In the genomic region with DNA sequence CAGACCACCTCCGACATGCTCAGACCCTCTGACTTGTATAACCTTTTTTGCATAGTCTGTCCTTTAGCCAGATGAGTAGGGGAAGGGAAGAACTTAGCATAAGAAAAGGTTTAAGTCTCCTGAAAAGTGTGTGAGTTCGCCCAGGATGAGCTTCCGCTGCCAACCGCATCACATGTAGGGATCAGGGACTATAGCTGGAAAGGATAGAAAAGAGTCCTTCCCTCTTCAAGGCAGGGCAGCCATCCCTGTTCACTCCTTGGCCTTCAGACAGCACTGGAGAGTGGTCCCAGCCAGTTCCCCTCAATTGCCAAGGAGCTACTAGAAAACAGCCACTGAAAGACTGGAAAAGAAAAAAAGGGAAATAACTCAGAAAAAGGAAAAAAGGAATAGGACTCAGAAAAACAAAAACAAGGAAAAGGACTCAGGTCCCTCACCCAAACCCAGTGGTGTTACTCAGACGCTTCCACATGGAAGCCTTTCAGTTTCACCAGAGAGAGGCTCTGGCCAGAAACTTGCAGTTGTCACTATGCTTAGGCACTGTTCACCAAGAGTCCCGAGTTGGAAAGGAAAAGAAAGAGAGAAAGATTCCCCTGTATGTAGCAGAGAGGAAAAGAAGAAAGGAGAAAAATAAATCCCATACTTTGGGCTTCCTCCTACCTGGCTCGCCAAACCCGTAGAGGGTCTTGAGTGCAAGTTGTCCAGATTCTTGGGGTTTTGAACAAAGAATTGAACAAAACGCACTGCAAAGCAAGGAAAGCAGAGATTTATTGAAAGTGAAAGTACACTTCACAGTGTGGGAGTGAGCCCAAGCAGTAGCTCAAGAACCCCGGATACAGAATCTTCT, we compare ENCODE assay signal across 9 cellular contexts. TPM values are rescaled to one million over a fixed set of nuclear protein-coding genes. Genes with fewer than 3 reads are reported as not detected.
DNase-seq lines count a peak whose midpoint lies in the region; ATAC-seq, FAIRE-seq and TF ChIP-seq lines count a peak whose summit lies in the region.
"Had no signal": no experiment of that assay in that cellular context is flagged by ENCODE, and none has a peak within 500 bp of the region (broad histone marks: within the 10 kb centered on the region; RNA-seq: fewer than 3 reads in every experiment).

No MANE protein-coding gene starts in this region.

- POLR2A ChIA-PET in K562 (lab: Yijun Ruan, JAX), result no interaction called here

- no peak overlapping the region for H3K9ac ChIP-seq in K562 (ENCODE audit: insufficient read depth in 1 of 2, low read depth in 2 of 2, low read length in 2 of 2)

- peak overlapping the region; percentile 79 to 93 for H3K4me3 Mint-ChIP-seq in CD14-positive monocyte

- TF ChIP-seq CTCF in CD14-positive monocyte (IDR thresholded peaks at IDR 0.05), result no peak
- no peak for TF ChIP-seq CTCF in K562 (IDR thresholded peaks at IDR 0.05 in 2 of 3, conservative IDR thresholded peaks at IDR 0.05 in 1 of 3; ENCODE audit: insufficient read depth in 2 of 3, low read depth in 1 of 3, low read length in 3 of 3)
- TF ChIP-seq CTCF in osteoblast (IDR thresholded peaks at IDR 0.05; ENCODE audit: extremely low read depth, low read depth, low read length), result no peak

- peaks cover 0 to 9% of the 10 kb centered on the region in 2 donors for H3K36me3 Mint-ChIP-seq in CD14-positive monocyte

- no TSS peak for BruUV-seq in K562 (replicated peaks; lab: Mats Ljungman, UMichigan)

- H3K36me3 ChIP-seq in K562 (ENCODE audit: control insufficient read depth, insufficient read depth, low read length) (no peaks in the 10 kb centered on the region), osteoblast (ENCODE audit: insufficient read depth, low read length) (no peaks in the 10 kb centered on the region)

- ATAC-seq in HG03175 (IDR thresholded peaks at IDR 0.05; ENCODE audit: unreplicated experiment) (peak; percentile 12), K562 (no peak)

- DNase-seq in CD14-positive monocyte (ENCODE audit: low spot score) (no peak), K562 (ENCODE audit: extremely low read depth in 1 of 4, low spot score in 3 of 4) (no peak), osteoblast (ENCODE audit: insufficient read length, low spot score, missing footprints) (no peak), T-helper 9 cell (no peak), erythroblast (lab: John Stamatoyannopoulos, UW) (no peak), NCI-H345 treated with DMSO at 0.1 percent for 48 hours (lab: John Stamatoyannopoulos, UW; ENCODE audit: unreplicated experiment) (no peak), kidney glomerular epithelial cell (lab: John Stamatoyannopoulos, UW) (no peak)
- DNase-seq: NCI-H1092 had no signal

- CTCF ChIA-PET in K562 (lab: Yijun Ruan, JAX; ENCODE audit: low intra/inter-chr PET ratio), result no interaction called here

- H3K27me3 Mint-ChIP-seq in CD14-positive monocyte (ENCODE audit: low read depth in 3 of 3), result no peaks in the 10 kb centered on the region

- intact Hi-C loops in CD14-positive monocyte (cut with micrococcal nuclease), result no loop called here
- intact Hi-C loops in K562 (cut with micrococcal nuclease), result no loop called here

- peaks cover 51% of the 10 kb centered on the region for H3K4me1 Mint-ChIP-seq in CD14-positive monocyte

- H3K27ac Mint-ChIP-seq in CD14-positive monocyte, result peak overlapping the region; percentile 94 to 98 (median 96)

- H3K9me1 ChIP-seq in K562 (ENCODE audit: control insufficient read depth, insufficient read depth, low read length), result no peaks in the 10 kb centered on the region

- TF ChIP-seq RAD21 in K562 (CRISPR knock-in tag; conservative IDR thresholded peaks at IDR 0.05 in 1 of 2, IDR thresholded peaks at IDR 0.05 in 1 of 2), result no peak

- peak overlapping the region; percentile 79 for H2AFZ ChIP-seq in K562 (ENCODE audit: low read depth, low read length)
- peak overlapping the region; percentile 79 for H2AFZ ChIP-seq in osteoblast (ENCODE audit: low read length)

- 0 out of 3 replicates have a peak, but pooled peaks cover 3% of the 10 kb centered on the region for H3K79me2 ChIP-seq in K562 (ENCODE audit: control insufficient read depth, insufficient read depth, low read length)
- no peaks in the 10 kb centered on the region for H3K79me2 ChIP-seq in osteoblast (ENCODE audit: insufficient read depth, low read length)

- peaks cover 0 to 5% (median 2%) of the 10 kb centered on the region in 7 donors for H3K9me3 Mint-ChIP-seq in CD14-positive monocyte

- H3K9me3 ChIP-seq in K562 (replicated peaks; ENCODE audit: control insufficient read depth, insufficient read depth, low read depth, low read length) (no peaks in the 10 kb centered on the region), osteoblast (ENCODE audit: low read depth, low read length) (no peaks in the 10 kb centered on the region)

- TF ChIP-seq EP300 in K562 (IDR thresholded peaks at IDR 0.05; ENCODE audit: low read length), result no peak

- H3K27ac ChIP-seq in K562 (ENCODE audit: extremely low read depth, low read depth, low read length) (peak overlapping the region; percentile 54; the same call in 1 of the 3 replicates), osteoblast (ENCODE audit: low read depth, low read length) (peak overlapping the region; percentile 65)

- H3K27me3 ChIP-seq in K562 (ENCODE audit: control insufficient read depth in 2 of 2, insufficient read depth in 2 of 2, low read length in 2 of 2), result no peaks in the 10 kb centered on the region
- no peaks in the 10 kb centered on the region for H3K27me3 ChIP-seq in osteoblast (ENCODE audit: insufficient read depth, low read length)

- no peaks in the 10 kb centered on the region for H4K20me1 ChIP-seq in K562 (replicated peaks; ENCODE audit: control insufficient read depth, insufficient read depth, low read length)
- no peaks in the 10 kb centered on the region for H4K20me1 ChIP-seq in osteoblast (ENCODE audit: insufficient read depth, low read length)

- peak overlapping the region; percentile 70 for H3K4me2 ChIP-seq in K562 (ENCODE audit: insufficient read depth, low read length)
- H3K4me2 ChIP-seq in osteoblast (ENCODE audit: insufficient read depth, low read length), result peak overlapping the region; percentile 74

- H3K4me3 ChIP-seq in K562, result peak overlapping the region; percentile 26
- H3K4me3 ChIP-seq in osteoblast (ENCODE audit: insufficient read depth, low read length), result peak overlapping the region; percentile 60

- H3K4me1 ChIP-seq in K562 (replicated peaks in 1 of 2; ENCODE audit: control insufficient read depth in 2 of 2, insufficient read depth in 2 of 2, low read length in 2 of 2), result peaks cover 11% of the 10 kb centered on the region in 2 experiments; a peak in 3 of 5 replicates
- peaks cover 20% of the 10 kb centered on the region for H3K4me1 ChIP-seq in osteoblast (ENCODE audit: insufficient read depth, low read length)

- no peak for TF ChIP-seq POLR2A in K562 (conservative IDR thresholded peaks at IDR 0.05)
- TF ChIP-seq POLR2A in erythroblast (IDR thresholded peaks at IDR 0.05; ENCODE audit: low read length), result no peak

- 61% methylated on average over 8 of the region's 10 CpGs for WGBS in K562 (ENCODE audit: insufficient coverage, low coverage, missing lambda C conversion rate)

- FAIRE-seq in K562 (lab: Jason Lieb, UNC), result no peak

- in situ Hi-C loops in K562 (cut with MboI), result no loop called here

TF ChIP-seq in K562, 482 proteins besides CTCF, POLR2A, EP300 and RAD21 (continues in another document):
- no peak for TF ChIP-seq MYC (IDR thresholded peaks at IDR 0.05; ENCODE audit: low read depth, low read length)
- TF ChIP-seq MYC (CRISPR knock-in tag; IDR thresholded peaks at IDR 0.05; ENCODE audit: borderline replicate concordance, low read depth), result no peak
- no peak for TF ChIP-seq MED1 (CRISPR knock-in tag; IDR thresholded peaks at IDR 0.05; ENCODE audit: borderline replicate concordance)
- no peak for TF ChIP-seq CREB1 (IDR thresholded peaks at IDR 0.05)
- no peak for TF ChIP-seq CREB1 (CRISPR knock-in tag; IDR thresholded peaks at IDR 0.05)
- TF ChIP-seq RHOXF2B (CRISPR knock-in tag; conservative IDR thresholded peaks at IDR 0.05), result no peak
- TF ChIP-seq SMARCE1 (IDR thresholded peaks at IDR 0.05), result no peak
- TF ChIP-seq, protein P1, sequence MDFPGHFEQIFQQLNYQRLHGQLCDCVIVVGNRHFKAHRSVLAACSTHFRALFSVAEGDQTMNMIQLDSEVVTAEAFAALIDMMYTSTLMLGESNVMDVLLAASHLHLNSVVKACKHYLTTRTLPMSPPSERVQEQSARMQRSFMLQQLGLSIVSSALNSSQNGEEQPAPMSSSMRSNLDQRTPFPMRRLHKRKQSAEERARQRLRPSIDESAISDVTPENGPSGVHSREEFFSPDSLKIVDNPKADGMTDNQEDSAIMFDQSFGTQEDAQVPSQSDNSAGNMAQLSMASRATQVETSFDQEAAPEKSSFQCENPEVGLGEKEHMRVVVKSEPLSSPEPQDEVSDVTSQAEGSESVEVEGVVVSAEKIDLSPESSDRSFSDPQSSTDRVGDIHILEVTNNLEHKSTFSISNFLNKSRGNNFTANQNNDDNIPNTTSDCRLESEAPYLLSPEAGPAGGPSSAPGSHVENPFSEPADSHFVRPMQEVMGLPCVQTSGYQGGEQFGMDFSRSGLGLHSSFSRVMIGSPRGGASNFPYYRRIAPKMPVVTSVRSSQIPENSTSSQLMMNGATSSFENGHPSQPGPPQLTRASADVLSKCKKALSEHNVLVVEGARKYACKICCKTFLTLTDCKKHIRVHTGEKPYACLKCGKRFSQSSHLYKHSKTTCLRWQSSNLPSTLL (IDR thresholded peaks at IDR 0.05), result no peak
- TF ChIP-seq ZNF77 (CRISPR knock-in tag; IDR thresholded peaks at IDR 0.05), result no peak
- no peak for TF ChIP-seq TAF7 (tag; IDR thresholded peaks at IDR 0.05)

RNA-seq across cellular contexts. Expression of a gene that starts 5.6 kb away (rescaled TPM):
- polyA plus RNA-seq in CD14-positive monocyte (100 to 1,000 TPM; 218 to 255 TPM), K562 (2011; rRNA removed) (57.0 and 67.4 TPM in 2 replicates), K562 (2014; fragmentation: Illumina TruSeq; extraction: Trizol) (56.4 and 61.3 TPM in 2 replicates), K562 (2014; fragmentation: Nextera tagmentation; extraction: Ambion mirVana) (10 to 100 TPM; 23.3 to 32.2 TPM), K562 (2014; rRNA removed) (39.0 and 45.0 TPM in 2 replicates)
- 44.3 and 93.1 TPM in 2 replicates for total RNA-seq in K562 (2011; cell fraction: chromatin; rRNA removed; ENCODE audit: low replicate concordance)
- 55.4 and 57.6 TPM in 2 replicates for total RNA-seq in K562 (2011; cell fraction: nucleolus; rRNA removed)
- total RNA-seq in K562 (2011; cell fraction: nucleoplasm; rRNA removed), result 78.2 and 80.8 TPM in 2 replicates
- total RNA-seq in K562 (2014; rRNA removed) (44.0 and 48.2 TPM in 2 replicates), K562 (2014; rRNA removed; fragmentation: Illumina TruSeq; extraction: Trizol) (83.2 and 93.2 TPM in 2 replicates), K562 (2015; rRNA removed; fragmentation: Illumina TruSeq; extraction: Trizol) (78.7 and 79.0 TPM in 2 replicates), K562 (2021) (55.1 and 56.4 TPM in 2 replicates), osteoblast (160 and 182 TPM in 2 replicates)
- polyA plus RNA-seq in K562 (2011; cell fraction: cytosol; rRNA removed), result 20.7 and 47.6 TPM in 2 replicates
- polyA plus RNA-seq in K562 (2011; cell fraction: nucleus; rRNA removed), result 15.2 and 27.8 TPM in 2 replicates
- polyA plus RNA-seq in K562 (2012), result 52.3 and 58.9 TPM in 2 replicates
- polyA minus RNA-seq in K562 (2011; rRNA and poly(A)+ RNA removed), result 95.9 and 107 TPM in 2 replicates
- 62.3 and 83.0 TPM in 2 replicates for polyA minus RNA-seq in K562 (2011; cell fraction: cytosol; rRNA and poly(A)+ RNA removed)
- polyA minus RNA-seq in K562 (2011; cell fraction: nucleus; rRNA and poly(A)+ RNA removed), result 12.4 and 26.8 TPM in 2 replicates
